Comparison of ENCODE assay signal across 20 cellular contexts in the genomic region with DNA sequence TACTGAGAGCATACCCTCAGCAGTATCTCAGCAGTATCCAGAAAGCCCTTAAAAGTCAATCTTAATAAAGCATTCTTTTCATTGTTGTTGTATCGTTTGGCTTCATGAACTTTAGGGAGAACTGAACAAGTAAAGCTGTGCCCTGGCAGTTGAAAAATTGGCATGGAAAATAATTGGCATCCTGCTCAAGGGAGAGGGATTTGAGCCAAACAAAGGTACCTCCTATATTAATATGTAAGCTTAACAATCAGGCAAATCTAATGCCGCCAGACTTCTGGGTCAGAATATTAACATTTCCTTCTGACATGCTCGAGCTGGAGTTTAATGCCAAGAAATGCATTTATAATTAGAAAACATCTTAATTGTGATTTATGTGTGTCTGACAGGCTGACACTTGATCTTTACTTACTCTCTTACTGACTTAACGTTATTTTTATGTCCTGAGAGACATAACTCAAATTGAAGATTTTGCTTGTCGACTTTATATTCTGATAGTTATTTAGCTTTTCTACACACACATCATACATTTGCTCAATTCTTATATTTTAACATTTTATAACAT. TPM values are rescaled to one million over a fixed set of nuclear protein-coding genes. Genes with fewer than 3 reads are reported as not detected.
DNase-seq lines count a peak whose midpoint lies in the region; ATAC-seq, FAIRE-seq and TF ChIP-seq lines count a peak whose summit lies in the region.
"Had no signal": no experiment of that assay in that cellular context is flagged by ENCODE, and none has a peak within 500 bp of the region (broad histone marks: within the 10 kb centered on the region; RNA-seq: fewer than 3 reads in every experiment).

No MANE protein-coding gene starts in this region.

- intact Hi-C loops in heart left ventricle (cut with DNase I), result no loop called here
- intact Hi-C loops in right cardiac atrium (cut with DNase I), result no loop called here
- intact Hi-C loops in kidney (cut with DNase I), result no loop called here
- intact Hi-C loops in upper lobe of right lung (cut with DNase I), result no loop called here

- TF ChIP-seq POLR2A in heart left ventricle (IDR thresholded peaks at IDR 0.05), result no peak

- peak; percentile 80 for FAIRE-seq in kidney (lab: Jason Lieb, UNC)
- FAIRE-seq: H54 had no signal

- H3K27me3 ChIP-seq in heart left ventricle (no peaks in the 10 kb centered on the region), right cardiac atrium (ENCODE audit: control insufficient read depth, insufficient read depth) (no peaks in the 10 kb centered on the region), upper lobe of right lung (no peaks in the 10 kb centered on the region)

- H3K36me3 ChIP-seq in heart left ventricle, result no peaks in the 10 kb centered on the region
- H3K36me3 ChIP-seq in kidney (ENCODE audit: control insufficient read depth in 1 of 2, insufficient read depth in 2 of 2, low read length in 2 of 2), result no peaks in the 10 kb centered on the region
- H3K36me3 ChIP-seq in upper lobe of right lung, result no peaks in the 10 kb centered on the region

- TF ChIP-seq CTCF in heart left ventricle (IDR thresholded peaks at IDR 0.05), result no peak
- no peak for TF ChIP-seq CTCF in kidney (IDR thresholded peaks at IDR 0.05; ENCODE audit: borderline replicate concordance, extremely low read depth, insufficient read depth)
- no peak for TF ChIP-seq CTCF in upper lobe of right lung (IDR thresholded peaks at IDR 0.05)

- ATAC-seq in heart left ventricle, result peak in 1 of 4 donors; percentile 39
- ATAC-seq in right cardiac atrium, result no peak
- no peak for ATAC-seq in upper lobe of right lung

- WGBS in heart left ventricle, 4 donors, result 32 to 45% (median 35%) methylated on average over 5 of the region's 5 CpGs
- WGBS in right cardiac atrium, result 34% methylated on average over 5 of the region's 5 CpGs

- H3K27ac ChIP-seq in heart left ventricle (peak overlapping the region in 7 of 12 donors; percentile 11 to 62 (median 41)), right cardiac atrium (ENCODE audit: low read length) (no peak overlapping the region), kidney (ENCODE audit: low read depth in 2 of 2, low read length in 2 of 2) (no peak overlapping the region), upper lobe of right lung (no peak overlapping the region)
- H3K27ac ChIP-seq: HL-60, KMS-11 had no signal

- H3K4me3 ChIP-seq in heart left ventricle (peak overlapping the region in 5 of 12 donors; percentile 0 to 35 (median 7)), right cardiac atrium (ENCODE audit: low read length) (no peak overlapping the region), kidney (ENCODE audit: low read length in 2 of 2) (no peak overlapping the region), upper lobe of right lung (no peak overlapping the region)

- H3K4me1 ChIP-seq in heart left ventricle (peaks cover 0 to 8% (median 0%) of the 10 kb centered on the region in 12 donors), right cardiac atrium (ENCODE audit: control insufficient read depth, insufficient read depth, low read length) (no peaks in the 10 kb centered on the region), kidney (ENCODE audit: control insufficient read depth in 1 of 2, insufficient read depth in 1 of 2, low read depth in 1 of 2, low read length in 2 of 2) (no peaks in the 10 kb centered on the region), upper lobe of right lung (no peaks in the 10 kb centered on the region)

- no peak overlapping the region for H3K9ac ChIP-seq in kidney (ENCODE audit: low read length in 2 of 2)
- H3K9ac ChIP-seq: KMS-11 had no signal

- H3K9me3 ChIP-seq in heart left ventricle (peaks cover 0 to 23% (median 0%) of the 10 kb centered on the region in 12 donors), right cardiac atrium (ENCODE audit: control insufficient read depth, low read length) (no peaks in the 10 kb centered on the region), kidney (ENCODE audit: control insufficient read depth in 1 of 2, low read length in 2 of 2) (no peaks in the 10 kb centered on the region), upper lobe of right lung (no peaks in the 10 kb centered on the region)

- DNase-seq in heart left ventricle (no peak), right cardiac atrium (no peak), NCI-H69 (lab: John Stamatoyannopoulos, UW) (peak; percentile 51), kidney (no peak), upper lobe of right lung (no peak), NCI-H146 (lab: John Stamatoyannopoulos, UW) (no peak)
- DNase-seq in stimulated activated CD4-positive, alpha-beta T cell treated with anti-CD3 and anti-CD28 coated beads, Interleukin-15, amount 100 ng/mL, for 24 hours, result no peak
- DNase-seq: ACHN; C1 segment of cervical spinal cord; CD8-positive, alpha-beta memory T cell; HFFc6; NCI-H1436 treated with DMSO at 0.1 percent for 48 hours; NCI-H2029 treated with DMSO at 0.1 percent for 48 hours; NCI-H510A; NCI-H774 had no signal

RNA-seq across cellular contexts. Expression of a gene that starts 42.1 kb away (rescaled TPM):
- total RNA-seq in heart left ventricle (under 1 TPM in 6 of 9 donors, not detected in 3; 0.09 to 0.93 (median 0.31) TPM), right cardiac atrium (1 to 10 TPM; 1.2 to 3.1 (median 2.8) TPM), kidney (not detected), upper lobe of right lung (3.2 TPM)
- polyA plus RNA-seq in heart left ventricle (under 1 TPM; 0.04 to 0.06 TPM), right cardiac atrium (1.2 TPM), kidney (ENCODE audit: insufficient read depth, low read depth, low replicate concordance) (1.5 TPM)
- total RNA-seq: CD8-positive, alpha-beta memory T cell; HFFc6; M059J; RPMI7951 had no signal
- polyA plus RNA-seq: CD8-positive, alpha-beta memory T cell had no signal

Comparison
In these comparisons a context has a peak if more than half of its experiments do, and no peak if none do; other contexts are left out.
1. H3K27ac ChIP-seq: peak in heart left ventricle (7 of 12); none in right cardiac atrium (single experiment), kidney (0 of 2) and upper lobe of right lung (single experiment).